Comparison of ENCODE assay signal across 1 cellular context in genomic region chr10:98170249-98171117, GRCh38.
A peak's percentile ranks its signal among the peaks of the same experiment; 100 is the strongest.
TF ChIP-seq lines count a peak whose summit lies in the region.

No MANE protein-coding gene starts in this region.

TF ChIP-seq in HepG2, 621 proteins besides CTCF, POLR2A, EP300 and RAD21 (continued from another document):
- TF ChIP-seq GRHL1 (CRISPR knock-in tag; conservative IDR thresholded peaks at IDR 0.05) (no peak), ZNF354B (CRISPR knock-in tag; IDR thresholded peaks at IDR 0.05) (no peak), SAFB2 (CRISPR knock-in tag; IDR thresholded peaks at IDR 0.05; ENCODE audit: borderline replicate concordance, low read depth) (no peak), STAG1 (CRISPR knock-in tag; IDR thresholded peaks at IDR 0.05) (peak; percentile 70), ZNF431 (CRISPR knock-in tag; IDR thresholded peaks at IDR 0.05; ENCODE audit: borderline replicate concordance, low read depth) (no peak)
